ENCODE assay signal across 36 cellular contexts in the genomic region with DNA sequence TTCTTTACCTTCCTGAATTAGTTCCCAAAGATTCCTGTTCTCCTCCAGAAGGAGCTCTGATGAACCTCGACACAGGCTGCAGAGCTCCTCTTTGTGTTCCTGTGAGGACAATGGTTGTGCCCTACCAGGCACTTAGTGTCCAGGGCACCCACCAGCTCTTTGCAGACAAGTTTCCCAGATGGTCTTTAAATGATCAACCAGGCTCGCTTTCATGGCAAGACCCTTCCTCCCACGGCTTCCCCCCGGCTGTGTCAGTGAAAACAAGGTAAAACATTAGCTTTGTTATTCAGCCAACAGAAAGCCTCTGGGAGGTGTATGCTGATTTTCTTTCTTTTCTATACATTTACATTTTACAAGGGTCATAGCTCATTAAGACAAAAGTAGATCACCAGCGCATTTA. TPM values are rescaled to one million over a fixed set of nuclear protein-coding genes. Genes with fewer than 3 reads are reported as not detected.
DNase-seq lines count a peak whose midpoint lies in the region; ATAC-seq lines count a peak whose summit lies in the region.
"Had no signal": no experiment of that assay in that cellular context is flagged by ENCODE, and none has a peak within 500 bp of the region (broad histone marks: within the 10 kb centered on the region; RNA-seq: fewer than 3 reads in every experiment).

No MANE protein-coding gene starts in this region.

- H4K91ac ChIP-seq in neuronal stem cell (ENCODE audit: low read depth, low read length, poor library complexity), result no peak overlapping the region

- no peak for ATAC-seq in HG02642 (IDR thresholded peaks at IDR 0.05; ENCODE audit: poor library complexity, unreplicated experiment)
- no peak for ATAC-seq in aorta (ENCODE audit: low FRiP score)
- ATAC-seq in HG02571 (IDR thresholded peaks at IDR 0.05; ENCODE audit: unreplicated experiment), result no peak
- ATAC-seq: A549; activated naive CD8-positive, alpha-beta T cell treated with anti-CD3 and anti-CD28 coated beads, Interleukin-2, amount 50 U/mL, for 24 hours; activated T-cell treated with anti-CD3 and anti-CD28 coated beads, Interleukin-2, amount 50 U/mL, for 4 hours; HCT116; natural killer cell treated with Interleukin-12 subunit alpha and Interleukin-12 subunit beta and Interleukin-15 and Interleukin-18, amount 100 ng/mL, for 72 hours; pancreas had no signal

- H2BK5ac ChIP-seq in neuronal stem cell (ENCODE audit: low read length), result no peak overlapping the region

- intact Hi-C loops in aorta (cut with DNase I), result no loop called here

- no peak overlapping the region for H3K14ac ChIP-seq in neuronal stem cell (ENCODE audit: low read length)

- H2AK5ac ChIP-seq in neuronal stem cell (ENCODE audit: low read depth, low read length), result no peak overlapping the region

- H3K36me3 ChIP-seq in H7 (replicated peaks; ENCODE audit: control insufficient read depth, insufficient read depth, low read length) (no peaks in the 10 kb centered on the region), NT2/D1 (ENCODE audit: insufficient read depth, insufficient read length, low read length) (no peaks in the 10 kb centered on the region), neuronal stem cell (replicated peaks in 1 of 2; ENCODE audit: control insufficient read depth in 2 of 2, insufficient read depth in 2 of 2, low read length in 2 of 2) (no peaks in the 10 kb centered on the region), aorta (ENCODE audit: control insufficient read depth in 1 of 2, insufficient read depth in 2 of 2, low read length in 1 of 2) (no peaks in the 10 kb centered on the region)
- H3K36me3 ChIP-seq: pancreas, right atrium auricular region, SJCRH30, vagina, WERI-Rb-1 had no signal

- H2AFZ ChIP-seq in neuronal stem cell (ENCODE audit: low read length), result peak overlapping the region; percentile 36

- H3K4ac ChIP-seq in neuronal stem cell (ENCODE audit: low read length), result no peak overlapping the region

- H2BK12ac ChIP-seq in neuronal stem cell (ENCODE audit: low read length), result no peak overlapping the region

- peaks cover 14% of the 10 kb centered on the region; the same call in 1 of the 2 replicates for H3K27me3 ChIP-seq in H7 (ENCODE audit: control insufficient read depth, insufficient read depth, low read length)
- H3K27me3 ChIP-seq in NT2/D1 (ENCODE audit: insufficient read depth, insufficient read length), result no peaks in the 10 kb centered on the region
- H3K27me3 ChIP-seq in neuronal stem cell (ENCODE audit: control insufficient read depth in 3 of 3, insufficient read depth in 3 of 3, low read depth in 1 of 3, low read length in 3 of 3), result peaks cover 0 to 6% (median 0%) of the 10 kb centered on the region in 3 experiments
- H3K27me3 ChIP-seq in aorta (ENCODE audit: control insufficient read depth in 1 of 2, insufficient read depth in 2 of 2, low read length in 1 of 2), result no peaks in the 10 kb centered on the region
- H3K27me3 ChIP-seq: pancreas, right atrium auricular region, SJCRH30, testis, vagina had no signal

- H4K8ac ChIP-seq in neuronal stem cell (ENCODE audit: low read depth, low read length), result no peak overlapping the region

- no peak overlapping the region for H2BK15ac ChIP-seq in neuronal stem cell (ENCODE audit: low read length)

- H3K9me3 ChIP-seq in NT2/D1 (ENCODE audit: insufficient read depth, low read length) (no peaks in the 10 kb centered on the region), neuronal stem cell (replicated peaks in 1 of 2; ENCODE audit: control insufficient read depth in 2 of 2, insufficient read depth in 1 of 2, low read depth in 1 of 2, low read length in 2 of 2) (no peaks in the 10 kb centered on the region), aorta (ENCODE audit: control insufficient read depth, low read length) (no peaks in the 10 kb centered on the region)
- H3K9me3 ChIP-seq: A549, pancreas, right atrium auricular region, SJCRH30, testis, vagina had no signal

- no peaks in the 10 kb centered on the region for H3K4me1 ChIP-seq in NT2/D1 (ENCODE audit: insufficient read depth, insufficient read length)
- peaks cover 4 to 11% of the 10 kb centered on the region in 2 donors for H3K4me1 ChIP-seq in neuronal stem cell (ENCODE audit: control insufficient read depth in 2 of 2, insufficient read depth in 1 of 2, low read depth in 1 of 2, low read length in 2 of 2)
- H3K4me1 ChIP-seq in aorta (ENCODE audit: control insufficient read depth in 1 of 2, insufficient read depth in 2 of 2, low read length in 2 of 2), result no peaks in the 10 kb centered on the region
- H3K4me1 ChIP-seq: right atrium auricular region, testis, vagina had no signal

- DNase-seq in H7 (peak; percentile 76), NT2/D1 (ENCODE audit: low read depth, low spot score) (peak; percentile 84), iPS-NIHi11 (ENCODE audit: low spot score) (peak; percentile 74), neuronal stem cell (ENCODE audit: low spot score) (peak; percentile 29), SW 1271 (lab: John Stamatoyannopoulos, UW) (no peak), aorta (no peak)
- DNase-seq: activated CD4-positive, alpha-beta T cell treated with anti-CD3 and anti-CD28 coated beads for 48 hours; activated naive CD8-positive, alpha-beta T cell treated with anti-CD3 and anti-CD28 coated beads, Interleukin-2, amount 50 U/mL, for 24 hours; activated T-cell treated with anti-CD3 and anti-CD28 coated beads, Interleukin-2, amount 50 U/mL, for 4 hours; AML-193; CD8-positive, alpha-beta memory T cell; DMS 273 treated with DMSO at 0.1 percent for 48 hours; effector CD8-positive, alpha-beta T cell; EL; hippocampal formation; kidney; NCI-H1048; NCI-H1694 treated with DMSO at 0.1 percent for 48 hours; NCI-H446 treated with DMSO at 0.1 percent for 48 hours; NCI-H82; pancreas; RPMI8226; SJCRH30; stimulated activated CD8-positive, alpha-beta memory T cell treated with anti-CD3 and anti-CD28 coated beads, Interleukin-4, amount 100 ng/mL, for 48 hours; T1000; testis; WERI-Rb-1 had no signal

- no CpG with 5 or more reads among the region's 5 CpGs for WGBS in neuronal stem cell (ENCODE audit: extremely low coverage in 2 of 2, insufficient read length in 2 of 2, insufficient replicate concordance in 1 of 2), 2 donors
- 91 to 97% methylated on average over 5 of the region's 5 CpGs for WGBS in aorta, 2 donors

- H3K4me3 ChIP-seq in H7 (ENCODE audit: insufficient read depth, low read depth, low read length), result no peak overlapping the region
- H3K4me3 ChIP-seq in NT2/D1 (ENCODE audit: insufficient read length, low read depth), result no peak overlapping the region
- no peak overlapping the region for H3K4me3 ChIP-seq in neuronal stem cell (ENCODE audit: low read length in 2 of 2)
- H3K4me3 ChIP-seq in aorta (ENCODE audit: low read length in 2 of 2), result no peak overlapping the region
- H3K4me3 ChIP-seq: A549, coronary artery, pancreas, right atrium auricular region, SJCRH30, testis, vagina had no signal

- H3K27ac ChIP-seq in neuronal stem cell (replicated peaks; ENCODE audit: low read length) (no peak overlapping the region), aorta (ENCODE audit: low read depth in 1 of 2, low read length in 2 of 2) (no peak overlapping the region)
- H3K27ac ChIP-seq: A549, coronary artery, epithelial cell of prostate, pancreas, right atrium auricular region, SJCRH30, testis, vagina, WERI-Rb-1 had no signal

- peak overlapping the region; percentile 23 for H3K4me2 ChIP-seq in neuronal stem cell (ENCODE audit: insufficient read depth, low read length, poor library complexity, severe bottlenecking)
- H3K4me2 ChIP-seq: A549 had no signal

- no peak overlapping the region for H2BK120ac ChIP-seq in neuronal stem cell (ENCODE audit: low read depth, low read length)

- H3K79me1 ChIP-seq in neuronal stem cell (ENCODE audit: low read depth, low read length), result no peaks in the 10 kb centered on the region

- H3K23ac ChIP-seq in neuronal stem cell (ENCODE audit: low read depth, low read length, poor library complexity), result no peak overlapping the region

- H3K9ac ChIP-seq in NT2/D1 (ENCODE audit: insufficient read length, low read depth) (no peak overlapping the region), neuronal stem cell (ENCODE audit: low read depth, low read length, poor library complexity) (no peak overlapping the region)

- no peak overlapping the region for H3K18ac ChIP-seq in neuronal stem cell (ENCODE audit: low read length)

RNA-seq across cellular contexts. Expression of gene CNKSR3, which starts 32.3 kb away (rescaled TPM):
- total RNA-seq in H7 (2014; rRNA removed; shearing (Covaris generic)), result 8.7 and 8.8 TPM in 2 replicates
- 10.8 TPM for polyA plus RNA-seq in neuronal stem cell (2013, experiment 1 of 2)
- polyA plus RNA-seq in neuronal stem cell (2013, experiment 2 of 2), result 10.7 TPM
- total RNA-seq in aorta, result 10 to 100 TPM; 19.3 to 41.2 TPM
- 10 to 100 TPM in 1 of 2 donors, 1 to 10 TPM in 1; 9.3 to 12.0 TPM for polyA plus RNA-seq in aorta
- polyA plus RNA-seq: CD8-positive, alpha-beta memory T cell had no signal

Comparison
In these comparisons a context has a peak if more than half of its experiments do, and no peak if none do; other contexts are left out.
1. DNase-seq: peak in H7 (single experiment), NT2/D1 (single experiment), iPS-NIHi11 (single experiment) and neuronal stem cell (single experiment); none in SW 1271 (0 of 2) and aorta (0 of 2).